In the genomic region with DNA sequence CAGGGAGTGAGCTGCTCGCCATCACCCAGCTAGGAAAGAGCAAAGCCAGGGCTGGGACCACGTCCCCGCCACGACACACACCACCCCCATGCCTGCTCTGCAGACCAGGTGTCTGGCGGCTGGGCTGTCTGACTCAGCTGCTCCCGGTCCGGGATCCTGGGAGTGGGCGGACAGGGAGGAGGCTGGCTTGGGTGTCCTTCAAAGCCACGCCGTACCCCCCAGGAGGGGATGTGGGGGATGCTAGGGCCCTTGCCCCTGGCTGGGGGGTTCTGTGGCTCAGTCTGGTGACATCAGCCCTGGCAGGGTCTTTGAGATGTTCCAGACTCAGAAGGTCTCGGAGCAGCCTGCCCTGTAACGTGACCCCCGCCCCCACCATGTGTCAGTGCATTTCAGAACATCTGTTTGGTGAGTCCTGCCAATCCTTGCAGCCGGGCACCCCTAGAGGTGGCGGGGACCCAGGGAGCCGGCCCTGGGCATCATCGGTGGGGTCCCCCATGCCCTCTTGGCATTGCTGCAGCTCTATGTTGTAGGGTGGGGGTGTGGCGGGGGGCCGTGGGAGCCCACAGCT, we compare ENCODE assay signal across 12 cellular contexts.
DNase-seq lines count a peak whose midpoint lies in the region; ATAC-seq and TF ChIP-seq lines count a peak whose summit lies in the region.
"Had no signal": no experiment of that assay in that cellular context is flagged by ENCODE, and none has a peak within 500 bp of the region (broad histone marks: within the 10 kb centered on the region; RNA-seq: fewer than 3 reads in every experiment).

No MANE protein-coding gene starts in this region.

- peaks cover 24 to 44% (median 40%) of the 10 kb centered on the region in 3 donors for H3K27me3 Mint-ChIP-seq in CD14-positive monocyte (ENCODE audit: low read depth in 3 of 3)

- no peak overlapping the region for H3K4me3 Mint-ChIP-seq in CD14-positive monocyte
- H3K4me3 Mint-ChIP-seq: naive thymus-derived CD4-positive, alpha-beta T cell had no signal

- DNase-seq in BE2C (peak; percentile 93), RWPE2 (ENCODE audit: low spot score) (no peak), Right ventricle myocardium inferior (ENCODE audit: missing footprints) (no peak), ovary (peak in 4 of 5 donors; percentile 45 to 53 (median 49)), activated T-cell treated with anti-CD3 and anti-CD28 coated beads for 4 hours (no peak), occipital lobe (lab: John Stamatoyannopoulos, UW) (no peak), CD14-positive monocyte (ENCODE audit: low spot score) (no peak)
- DNase-seq: hypothalamus; naive thymus-derived CD4-positive, alpha-beta T cell; NCI-H1105 had no signal

- H3K4me1 Mint-ChIP-seq in CD14-positive monocyte, result peaks cover 2% of the 10 kb centered on the region
- H3K4me1 Mint-ChIP-seq: naive thymus-derived CD4-positive, alpha-beta T cell had no signal

- intact Hi-C loops in Right ventricle myocardium inferior (cut with DNase I) (no loop called here), ovary (cut with DNase I) (no loop called here), CD14-positive monocyte (cut with micrococcal nuclease) (no loop called here)

- no peak overlapping the region for H3K27ac ChIP-seq in RWPE2 (ENCODE audit: poor library complexity, severe bottlenecking)
- H3K27ac ChIP-seq in ovary, result no peak overlapping the region
- H3K27ac ChIP-seq: VCaP had no signal

- no peaks in the 10 kb centered on the region for H3K36me3 ChIP-seq in BE2C
- no peaks in the 10 kb centered on the region for H3K36me3 ChIP-seq in RWPE2 (ENCODE audit: low read depth)
- no peaks in the 10 kb centered on the region for H3K36me3 ChIP-seq in ovary

- H3K27me3 ChIP-seq in BE2C (no peaks in the 10 kb centered on the region), RWPE2 (ENCODE audit: insufficient read depth, poor library complexity, severe bottlenecking) (peaks cover 19% of the 10 kb centered on the region), ovary (no peaks in the 10 kb centered on the region)

- H3K9me3 ChIP-seq in BE2C, result no peaks in the 10 kb centered on the region
- H3K9me3 ChIP-seq in RWPE2 (ENCODE audit: severe bottlenecking), result no peaks in the 10 kb centered on the region
- H3K9me3 ChIP-seq in ovary, result no peaks in the 10 kb centered on the region

- WGBS in ovary, 3 donors, result 9 to 16% (median 14%) methylated on average over 14 to 19 of the region's 19 CpGs

- ATAC-seq in RWPE2 (ENCODE audit: low read depth), result peak; percentile 58
- ATAC-seq in Right ventricle myocardium inferior, result peak; percentile 38
- ATAC-seq in GM21526 (IDR thresholded peaks at IDR 0.05; ENCODE audit: low FRiP score, unreplicated experiment), result no peak
- ATAC-seq: naive thymus-derived CD4-positive, alpha-beta T cell had no signal

- 0 out of 2 replicates have a peak, but pooled peaks have one; percentile 4 for TF ChIP-seq CTCF in BE2C (IDR thresholded peaks at IDR 0.05; ENCODE audit: low read depth, low read length)
- TF ChIP-seq CTCF in RWPE2 (IDR thresholded peaks at IDR 0.05; ENCODE audit: poor library complexity, severe bottlenecking), result no peak
- no peak for TF ChIP-seq CTCF in ovary (IDR thresholded peaks at IDR 0.05)
- no peak for TF ChIP-seq CTCF in CD14-positive monocyte (IDR thresholded peaks at IDR 0.05)

- TF ChIP-seq EP300 in ovary (IDR thresholded peaks at IDR 0.05), result no peak

- H3K4me1 ChIP-seq in BE2C (peaks cover 30% of the 10 kb centered on the region), RWPE2 (ENCODE audit: insufficient read depth, poor library complexity, severe bottlenecking) (no peaks in the 10 kb centered on the region), ovary (ENCODE audit: insufficient read depth) (peaks cover 7% of the 10 kb centered on the region)

- no peaks in the 10 kb centered on the region for H3K36me3 Mint-ChIP-seq in CD14-positive monocyte
- H3K36me3 Mint-ChIP-seq: naive thymus-derived CD4-positive, alpha-beta T cell had no signal

- no peak overlapping the region for H3K27ac Mint-ChIP-seq in CD14-positive monocyte
- H3K27ac Mint-ChIP-seq: naive thymus-derived CD4-positive, alpha-beta T cell had no signal

- H3K9me3 Mint-ChIP-seq in CD14-positive monocyte, result no peaks in the 10 kb centered on the region

- H3K4me3 ChIP-seq in BE2C (ENCODE audit: low read depth, low read length) (peak overlapping the region; percentile 58), RWPE2 (ENCODE audit: severe bottlenecking) (no peak overlapping the region), ovary (peak overlapping the region; percentile 6)

- TF ChIP-seq POLR2A in ovary (IDR thresholded peaks at IDR 0.05), result no peak

Comparison
In these comparisons a context has a peak if more than half of its experiments do, and no peak if none do; other contexts are left out.
1. DNase-seq: peak in BE2C (single experiment) and ovary (4 of 5); none in RWPE2 (single experiment), Right ventricle myocardium inferior (single experiment), activated T-cell treated with anti-CD3 and anti-CD28 coated beads for 4 hours (single experiment), occipital lobe (single experiment) and CD14-positive monocyte (single experiment).